25 cellular contexts compared by ENCODE assay signal in genomic region chr2:20603791-20604190, GRCh38. TPM values are rescaled to one million over a fixed set of nuclear protein-coding genes. Genes with fewer than 3 reads are reported as not detected.
DNase-seq lines count a peak whose midpoint lies in the region; ATAC-seq and TF ChIP-seq lines count a peak whose summit lies in the region.
"Had no signal": no experiment of that assay in that cellular context is flagged by ENCODE, and none has a peak within 500 bp of the region (broad histone marks: within the 10 kb centered on the region; RNA-seq: fewer than 3 reads in every experiment).

No MANE protein-coding gene starts in this region.

- intact Hi-C loops in cardiac septum (cut with DNase I) (no loop called here), Right ventricle myocardium inferior (cut with DNase I) (no loop called here), prostate gland (cut with DNase I) (no loop called here), upper lobe of right lung (cut with DNase I) (no loop called here)

- no peaks in the 10 kb centered on the region for H3K9me3 ChIP-seq in gastroesophageal sphincter
- H3K9me3 ChIP-seq in prostate gland, result no peaks in the 10 kb centered on the region
- no peaks in the 10 kb centered on the region for H3K9me3 ChIP-seq in upper lobe of right lung
- H3K9me3 ChIP-seq: body of pancreas, neutrophil, Peyer's patch, testis had no signal

- POLR2A ChIA-PET in HEK293T (lab: Yijun Ruan, JAX), result interaction anchor here (3.5 kb wide), 1 partner anchor 156 kb away, joined by 16 read pairs; the partner anchor contains the start of gene RHOB

- H3K4me3 ChIP-seq in gastroesophageal sphincter, result no peak overlapping the region
- H3K4me3 ChIP-seq in prostate gland, result no peak overlapping the region
- no peak overlapping the region for H3K4me3 ChIP-seq in upper lobe of right lung
- H3K4me3 ChIP-seq: body of pancreas, Peyer's patch, testis had no signal

- TF ChIP-seq EP300 in gastroesophageal sphincter (IDR thresholded peaks at IDR 0.05), result no peak

- H3K4me1 ChIP-seq in gastroesophageal sphincter (peaks cover 13 to 58% (median 17%) of the 10 kb centered on the region in 3 donors), prostate gland (replicated peaks) (peaks cover 8% of the 10 kb centered on the region), upper lobe of right lung (peaks cover 30% of the 10 kb centered on the region)
- H3K4me1 ChIP-seq: Peyer's patch had no signal

- H3K27ac ChIP-seq in gastroesophageal sphincter, result peak overlapping the region; percentile 81 to 93 (median 85)
- peak overlapping the region; percentile 74 to 77 for H3K27ac ChIP-seq in prostate gland
- no peak overlapping the region for H3K27ac ChIP-seq in upper lobe of right lung
- H3K27ac ChIP-seq: body of pancreas, neutrophil had no signal

- H3K36me3 ChIP-seq in gastroesophageal sphincter (no peaks in the 10 kb centered on the region), prostate gland (no peaks in the 10 kb centered on the region), upper lobe of right lung (no peaks in the 10 kb centered on the region)
- H3K36me3 ChIP-seq: neutrophil, Peyer's patch had no signal

- H3K27me3 ChIP-seq in gastroesophageal sphincter (no peaks in the 10 kb centered on the region), prostate gland (replicated peaks; ENCODE audit: insufficient read depth) (no peaks in the 10 kb centered on the region), upper lobe of right lung (no peaks in the 10 kb centered on the region)
- H3K27me3 ChIP-seq: body of pancreas, neutrophil, Peyer's patch, testis had no signal

- WGBS in gastroesophageal sphincter (ENCODE audit: low coverage in 1 of 2), 2 donors, result 80 to 100% methylated on average over 1 to 3 of the region's 5 CpGs
- WGBS in prostate gland, result 95% methylated on average over 5 of the region's 5 CpGs

- TF ChIP-seq POLR2A in gastroesophageal sphincter (IDR thresholded peaks at IDR 0.05) (no peak), prostate gland (IDR thresholded peaks at IDR 0.05) (no peak)

- ATAC-seq in Right ventricle myocardium inferior (no peak), gastroesophageal sphincter (no peak), upper lobe of right lung (no peak)
- ATAC-seq: body of pancreas; stimulated activated naive B cell treated with anti-CD40 and anti-IgM and Interleukin-4, amounts not matched to agents 10 μg/mL and 1 μg/mL and 100 μg/mL, for 72 hours had no signal

- DNase-seq in cardiac septum (ENCODE audit: low spot score) (peak; percentile 61), Right ventricle myocardium inferior (ENCODE audit: missing footprints) (no peak), prostate gland (ENCODE audit: low spot score) (no peak), upper lobe of right lung (peak; percentile 31), 8988T (no peak), HEK293T (ENCODE audit: extremely low spot score) (no peak), NCI-H146 (lab: John Stamatoyannopoulos, UW) (no peak)
- DNase-seq: activated CD4-positive, alpha-beta T cell treated with anti-CD3 and anti-CD28 coated beads, Interleukin-2, amount 10 ng/mL, durations not matched to agents 7 days and 5 days; activated gamma-delta T cell treated with Interleukin-2 at 50 U/mL for 16 hours; activated T-cell treated with anti-CD3 and anti-CD28 coated beads, Interleukin-2, amount 50 U/mL, for 24 hours; CD4-positive, alpha-beta memory T cell; DND-41; GF-D8; HCEC 1CT; hippocampal formation; MV-4-11; NCI-H1436 treated with DMSO at 0.1 percent for 48 hours; NCI-H345; NCI-H69; stimulated activated naive B cell treated with anti-CD40 and anti-IgM and Interleukin-4, amounts not matched to agents 10 μg/mL and 1 μg/mL and 100 μg/mL, for 72 hours; testis had no signal

- TF ChIP-seq CTCF in gastroesophageal sphincter (IDR thresholded peaks at IDR 0.05) (no peak), prostate gland (IDR thresholded peaks at IDR 0.05) (no peak), upper lobe of right lung (IDR thresholded peaks at IDR 0.05) (no peak)

- CTCF ChIA-PET in HEK293T (lab: Yijun Ruan, JAX), result no interaction called here

TF ChIP-seq in HEK293T, 16 proteins besides CTCF, POLR2A, EP300 and RAD21:
- TF ChIP-seq HDGF (IDR thresholded peaks at IDR 0.05; ENCODE audit: borderline replicate concordance), result no peak
- TF ChIP-seq LEF1 (IDR thresholded peaks at IDR 0.05; ENCODE audit: borderline replicate concordance), result no peak
- no peak for TF ChIP-seq TARDBP (IDR thresholded peaks at IDR 0.05)
- no peak for TF ChIP-seq L3MBTL2 (conservative IDR thresholded peaks at IDR 0.05)
- no peak for TF ChIP-seq ELF4 (IDR thresholded peaks at IDR 0.05)
- TF ChIP-seq FOXA1 (IDR thresholded peaks at IDR 0.05), result no peak
- TF ChIP-seq BHLHE40 (IDR thresholded peaks at IDR 0.05; ENCODE audit: borderline replicate concordance), result no peak
- TF ChIP-seq SUZ12 (IDR thresholded peaks at IDR 0.05), result no peak
- TF ChIP-seq SP1 (IDR thresholded peaks at IDR 0.05), result no peak
- no peak for TF ChIP-seq ARNT (IDR thresholded peaks at IDR 0.05)
- TF ChIP-seq FOXM1 (IDR thresholded peaks at IDR 0.05; ENCODE audit: borderline replicate concordance), result no peak
- TF ChIP-seq ZNF384 (IDR thresholded peaks at IDR 0.05), result no peak
- no peak for TF ChIP-seq PKNOX1 (IDR thresholded peaks at IDR 0.05)

RNA-seq across cellular contexts. Expression of gene HS1BP3, which starts 47.1 kb away (rescaled TPM):
- total RNA-seq in cardiac septum (15.6 TPM), Right ventricle myocardium inferior (20.1 TPM), gastroesophageal sphincter (10 to 100 TPM; 42.8 to 89.1 (median 61.4) TPM), prostate gland (10 to 100 TPM; 29.9 to 39.4 TPM), upper lobe of right lung (35.8 TPM)

Comparison
In these comparisons a context has a peak if more than half of its experiments do, and no peak if none do; other contexts are left out.
1. DNase-seq: peak in cardiac septum (single experiment) and upper lobe of right lung (single experiment); none in Right ventricle myocardium inferior (single experiment), prostate gland (single experiment), 8988T (single experiment), HEK293T (single experiment) and NCI-H146 (single experiment).